ENCODE assay signal across 16 cellular contexts in the genomic region with DNA sequence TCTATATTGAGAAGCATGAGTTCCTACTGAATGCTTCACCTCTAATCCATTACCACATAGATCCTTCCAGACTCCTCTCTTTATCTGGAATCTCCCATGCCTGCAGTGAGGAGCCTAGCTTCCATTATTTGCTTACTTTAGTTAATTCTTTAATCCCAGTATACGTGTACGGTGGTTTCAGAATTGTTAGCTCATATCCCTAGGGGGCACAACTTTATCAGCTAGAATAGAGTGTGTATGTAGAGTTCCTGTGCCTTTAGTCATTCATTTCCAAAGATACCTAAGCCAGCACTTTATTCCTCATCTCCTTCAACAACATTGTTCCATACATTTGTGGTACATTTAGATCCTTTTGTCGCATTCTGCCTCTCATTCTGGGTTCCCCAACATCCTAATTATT.
DNase-seq lines count a peak whose midpoint lies in the region; ATAC-seq, FAIRE-seq and TF ChIP-seq lines count a peak whose summit lies in the region.
"Had no signal": no experiment of that assay in that cellular context is flagged by ENCODE, and none has a peak within 500 bp of the region (broad histone marks: within the 10 kb centered on the region; RNA-seq: fewer than 3 reads in every experiment).

No MANE protein-coding gene starts in this region.

- no peaks in the 10 kb centered on the region for H3K27me3 Mint-ChIP-seq in activated T-cell treated with anti-CD3 and anti-CD28 coated beads, Interleukin-2, amount 50 U/mL, for 72 hours (ENCODE audit: low read depth)
- H3K27me3 Mint-ChIP-seq: activated CD8-positive, alpha-beta memory T cell treated with anti-CD3 and anti-CD28 coated beads, Interleukin-2, amount 10 ng/mL, durations not matched to agents 7 days and 5 days had no signal

- intact Hi-C loops in pancreas (cut with DNase I) = no loop called here

- no peaks in the 10 kb centered on the region for H3K79me2 ChIP-seq in OCI-LY1 (ENCODE audit: insufficient read depth, low read length)

- no peaks in the 10 kb centered on the region for H4K20me1 ChIP-seq in OCI-LY1 (ENCODE audit: insufficient read depth, low read length)

- DNase-seq in H4 (ENCODE audit: low spot score) = peak; percentile 45
- peak; percentile 8 for DNase-seq in cerebellar cortex (ENCODE audit: low spot score)
- DNase-seq in pancreas = no peak
- no peak for DNase-seq in NK-92 treated with Interleukin-12 subunit alpha and Interleukin-12 subunit beta, amount 100 ng/mL, for 24 hours (lab: John Stamatoyannopoulos, UW)
- DNase-seq in activated T-cell treated with anti-CD3 and anti-CD28 coated beads, Interleukin-2, amount 50 U/mL, for 72 hours = no peak
- no peak for DNase-seq in OCI-M2 (lab: John Stamatoyannopoulos, UW; ENCODE audit: unreplicated experiment)
- DNase-seq: activated CD8-positive, alpha-beta memory T cell treated with anti-CD3 and anti-CD28 coated beads, Interleukin-2, amount 10 ng/mL, durations not matched to agents 7 days and 5 days; Calu3; head of caudate nucleus; NCI-H1092; NCI-H446; spleen had no signal

- no peak overlapping the region for H3K27ac Mint-ChIP-seq in activated T-cell treated with anti-CD3 and anti-CD28 coated beads, Interleukin-2, amount 50 U/mL, for 72 hours
- H3K27ac Mint-ChIP-seq: activated CD8-positive, alpha-beta memory T cell treated with anti-CD3 and anti-CD28 coated beads, Interleukin-2, amount 10 ng/mL, durations not matched to agents 7 days and 5 days; activated naive CD4-positive, alpha-beta T cell treated with anti-CD3 and anti-CD28 coated beads, Interleukin-2, amount 50 U/mL, for 72 hours had no signal

- no peaks in the 10 kb centered on the region for H3F3A ChIP-seq in OCI-LY1 (ENCODE audit: insufficient read depth, low read length)

- H3K4me1 Mint-ChIP-seq in activated T-cell treated with anti-CD3 and anti-CD28 coated beads, Interleukin-2, amount 50 U/mL, for 72 hours (ENCODE audit: low read depth) = no peaks in the 10 kb centered on the region
- H3K4me1 Mint-ChIP-seq: activated CD8-positive, alpha-beta memory T cell treated with anti-CD3 and anti-CD28 coated beads, Interleukin-2, amount 10 ng/mL, durations not matched to agents 7 days and 5 days had no signal

- H3K4me2 ChIP-seq in OCI-LY1 (ENCODE audit: low read length) = no peak overlapping the region

- H3K4me3 Mint-ChIP-seq in activated T-cell treated with anti-CD3 and anti-CD28 coated beads, Interleukin-2, amount 50 U/mL, for 72 hours = no peak overlapping the region
- H3K4me3 Mint-ChIP-seq: activated CD8-positive, alpha-beta memory T cell treated with anti-CD3 and anti-CD28 coated beads, Interleukin-2, amount 10 ng/mL, durations not matched to agents 7 days and 5 days had no signal

- no peaks in the 10 kb centered on the region for H3K36me3 Mint-ChIP-seq in activated T-cell treated with anti-CD3 and anti-CD28 coated beads, Interleukin-2, amount 50 U/mL, for 72 hours (ENCODE audit: insufficient read depth in 2 of 2)
- H3K36me3 Mint-ChIP-seq: activated CD8-positive, alpha-beta memory T cell treated with anti-CD3 and anti-CD28 coated beads, Interleukin-2, amount 10 ng/mL, durations not matched to agents 7 days and 5 days had no signal

- H3K27me3 ChIP-seq in OCI-LY1 (ENCODE audit: insufficient read depth, low read length) (no peaks in the 10 kb centered on the region), pancreas (no peaks in the 10 kb centered on the region)
- H3K27me3 ChIP-seq: thyroid gland had no signal

- no peak overlapping the region for H3K4me3 ChIP-seq in OCI-LY1 (ENCODE audit: low read depth, low read length, poor library complexity, severe bottlenecking)
- no peak overlapping the region for H3K4me3 ChIP-seq in pancreas
- H3K4me3 ChIP-seq: spleen, thyroid gland had no signal

- H3K36me3 ChIP-seq in OCI-LY1 (ENCODE audit: insufficient read depth, low read length) (no peaks in the 10 kb centered on the region), pancreas (no peaks in the 10 kb centered on the region)
- H3K36me3 ChIP-seq: spleen, thyroid gland had no signal

- H2AFZ ChIP-seq in OCI-LY1 (ENCODE audit: low read length) = no peak overlapping the region

- peak in 3 of 4 donors; percentile 30 to 69 (median 66) for ATAC-seq in pancreas
- no peak for ATAC-seq in activated T-cell treated with anti-CD3 and anti-CD28 coated beads, Interleukin-2, amount 50 U/mL, for 72 hours (replicated peaks in 1 of 2)
- ATAC-seq: activated CD8-positive, alpha-beta memory T cell treated with anti-CD3 and anti-CD28 coated beads, Interleukin-2, amount 10 ng/mL, durations not matched to agents 7 days and 5 days; activated naive CD4-positive, alpha-beta T cell treated with anti-CD3 and anti-CD28 coated beads, Interleukin-2, amount 50 U/mL, for 72 hours; Right ventricle myocardium inferior had no signal

- H3K9me2 ChIP-seq in OCI-LY1 (ENCODE audit: low read depth, low read length) = no peaks in the 10 kb centered on the region

- H3K9me3 ChIP-seq in OCI-LY1 (ENCODE audit: low read length) (no peaks in the 10 kb centered on the region), pancreas (no peaks in the 10 kb centered on the region)
- H3K9me3 ChIP-seq: spleen, thyroid gland had no signal

- no peaks in the 10 kb centered on the region for H3K4me1 ChIP-seq in OCI-LY1 (ENCODE audit: insufficient read depth, low read length, severe bottlenecking)
- H3K4me1 ChIP-seq in pancreas = no peaks in the 10 kb centered on the region
- H3K4me1 ChIP-seq: spleen, thyroid gland had no signal

- whole genome bisulfite sequencing in pancreas, 2 donors = 56 to 62% methylated on average over 3 of the region's 3 CpGs

- H3K9ac ChIP-seq in OCI-LY1 (ENCODE audit: low read length) = no peak overlapping the region

- H3K9me3 Mint-ChIP-seq in activated T-cell treated with anti-CD3 and anti-CD28 coated beads, Interleukin-2, amount 50 U/mL, for 72 hours = no peaks in the 10 kb centered on the region
- H3K9me3 Mint-ChIP-seq: activated naive CD4-positive, alpha-beta T cell treated with anti-CD3 and anti-CD28 coated beads, Interleukin-2, amount 50 U/mL, for 72 hours had no signal

- H3K27ac ChIP-seq in OCI-LY1 (ENCODE audit: low read depth, low read length, poor library complexity, severe bottlenecking) = no peak overlapping the region
- no peak overlapping the region for H3K27ac ChIP-seq in pancreas
- H3K27ac ChIP-seq: spleen, thyroid gland had no signal

- TF ChIP-seq CTCF in OCI-LY1 (IDR thresholded peaks at IDR 0.05; ENCODE audit: low read length) (peak; percentile 47), pancreas (IDR thresholded peaks at IDR 0.05) (peak in 1 of 4 donors; percentile 21)

- no peak for FAIRE-seq in pancreas (lab: Jason Lieb, UNC)

Comparison
In these comparisons a context has a peak if more than half of its experiments do, and no peak if none do; other contexts are left out.
1. DNase-seq: peak in H4 (single experiment) and cerebellar cortex (single experiment); none in pancreas (0 of 6), NK-92 treated with Interleukin-12 subunit alpha and Interleukin-12 subunit beta, amount 100 ng/mL, for 24 hours (single experiment), activated T-cell treated with anti-CD3 and anti-CD28 coated beads, Interleukin-2, amount 50 U/mL, for 72 hours (0 of 2) and OCI-M2 (single experiment).
2. ATAC-seq: peak in pancreas (3 of 4); none in activated T-cell treated with anti-CD3 and anti-CD28 coated beads, Interleukin-2, amount 50 U/mL, for 72 hours (0 of 2).